Comparison of ENCODE assay signal across 20 cellular contexts in genomic region chr20:31915491-31916280, GRCh38. TPM values are rescaled to one million over a fixed set of nuclear protein-coding genes. Genes with fewer than 3 reads are reported as not detected.
DNase-seq lines count a peak whose midpoint lies in the region; ATAC-seq and TF ChIP-seq lines count a peak whose summit lies in the region.
"Had no signal": no experiment of that assay in that cellular context is flagged by ENCODE, and none has a peak within 500 bp of the region (broad histone marks: within the 10 kb centered on the region; RNA-seq: fewer than 3 reads in every experiment).

No MANE protein-coding gene starts in this region.

- peaks cover 5 to 59% (median 10%) of the 10 kb centered on the region in 3 donors for H3K4me1 ChIP-seq in esophagus squamous epithelium
- H3K4me1 ChIP-seq: A549 had no signal

- CTCF ChIA-PET in activated CD8-positive, alpha-beta T cell treated with anti-CD3 and anti-CD28 coated beads for 36 hours (lab: Charles Lee), result interaction anchor here (1.4 kb wide), 1 partner anchor 69 kb away, joined by 4 read pairs; no protein-coding TSS in a partner anchor

- no peaks in the 10 kb centered on the region for H3K9me3 Mint-ChIP-seq in activated CD8-positive, alpha-beta T cell treated with anti-CD3 and anti-CD28 coated beads for 36 hours
- H3K9me3 Mint-ChIP-seq: CD4-positive, alpha-beta T cell had no signal

- H3K9me3 ChIP-seq in esophagus squamous epithelium, result no peaks in the 10 kb centered on the region
- H3K9me3 ChIP-seq: A549, Caco-2 had no signal

- TF ChIP-seq CTCF in esophagus squamous epithelium (IDR thresholded peaks at IDR 0.05), result no peak
- no peak for TF ChIP-seq CTCF in activated CD8-positive, alpha-beta T cell treated with anti-CD3 and anti-CD28 coated beads for 36 hours (IDR thresholded peaks at IDR 0.05)

- DNase-seq in DMS 273 treated with DMSO at 0.1 percent for 48 hours (lab: John Stamatoyannopoulos, UW), result peak; percentile 71
- peak; percentile 73 for DNase-seq in NCI-H1694 (lab: John Stamatoyannopoulos, UW)
- DNase-seq in NCI-H748 treated with DMSO at 0.1 percent for 48 hours (lab: John Stamatoyannopoulos, UW), result peak; percentile 29
- DNase-seq in esophagus squamous epithelium (lab: John Stamatoyannopoulos, UW), result no peak
- no peak for DNase-seq in SIG-M5 treated with dmso at 0.1 percent for 504 hours (lab: John Stamatoyannopoulos, UW; ENCODE audit: unreplicated experiment)
- no peak for DNase-seq in activated CD8-positive, alpha-beta T cell treated with anti-CD3 and anti-CD28 coated beads for 36 hours
- DNase-seq: CD4-positive, alpha-beta T cell; DMS79; H7; IMR-90; Karpas-422; NCI-H187; NCI-H446 treated with DMSO at 0.1 percent for 48 hours had no signal

- H3K4me1 Mint-ChIP-seq in activated CD8-positive, alpha-beta T cell treated with anti-CD3 and anti-CD28 coated beads for 36 hours (ENCODE audit: low read depth), result no peaks in the 10 kb centered on the region

- no peaks in the 10 kb centered on the region for H3K36me3 ChIP-seq in esophagus squamous epithelium

- no peak for TF ChIP-seq POLR2A in esophagus squamous epithelium (IDR thresholded peaks at IDR 0.05)

- H3K27me3 Mint-ChIP-seq in activated CD8-positive, alpha-beta T cell treated with anti-CD3 and anti-CD28 coated beads for 36 hours, result peaks cover 15% of the 10 kb centered on the region

- intact Hi-C loops in esophagus squamous epithelium (cut with DNase I), result no loop called here
- intact Hi-C loops in activated CD8-positive, alpha-beta T cell treated with anti-CD3 and anti-CD28 coated beads for 36 hours (cut with micrococcal nuclease), result no loop called here

- WGBS in esophagus squamous epithelium, 2 donors, result 70 to 74% methylated on average over 7 of the region's 7 CpGs

- no peak overlapping the region for H3K27ac Mint-ChIP-seq in activated CD8-positive, alpha-beta T cell treated with anti-CD3 and anti-CD28 coated beads for 36 hours
- H3K27ac Mint-ChIP-seq: CD4-positive, alpha-beta T cell had no signal

- no peak overlapping the region for H3K4me3 Mint-ChIP-seq in activated CD8-positive, alpha-beta T cell treated with anti-CD3 and anti-CD28 coated beads for 36 hours
- H3K4me3 Mint-ChIP-seq: CD4-positive, alpha-beta T cell had no signal

- no peak overlapping the region for H3K4me3 ChIP-seq in esophagus squamous epithelium
- H3K4me3 ChIP-seq: A549 had no signal

- POLR2A ChIA-PET in activated CD8-positive, alpha-beta T cell treated with anti-CD3 and anti-CD28 coated beads for 36 hours (lab: Charles Lee), result no interaction called here

- peak overlapping the region in 3 of 4 donors; percentile 32 to 57 (median 49) for H3K27ac ChIP-seq in esophagus squamous epithelium
- H3K27ac ChIP-seq: A549 had no signal

- ATAC-seq in GM19023 (IDR thresholded peaks at IDR 0.05; ENCODE audit: unreplicated experiment) (no peak), HG02571 (IDR thresholded peaks at IDR 0.05; ENCODE audit: unreplicated experiment) (no peak)
- ATAC-seq in activated CD8-positive, alpha-beta T cell treated with anti-CD3 and anti-CD28 coated beads for 36 hours, result no peak
- ATAC-seq: A549, Panc1 had no signal

- H3K36me3 Mint-ChIP-seq in activated CD8-positive, alpha-beta T cell treated with anti-CD3 and anti-CD28 coated beads for 36 hours (ENCODE audit: low read depth), result no peaks in the 10 kb centered on the region

- no peaks in the 10 kb centered on the region for H3K27me3 ChIP-seq in esophagus squamous epithelium

RNA-seq across cellular contexts. Expression of gene PDRG1, which starts 36.2 kb away (rescaled TPM):
- total RNA-seq in esophagus squamous epithelium, result 10 to 100 TPM in 3 of 4 donors, 1 to 10 TPM in 1; 6.6 to 14.8 (median 11.1) TPM
- total RNA-seq in activated CD8-positive, alpha-beta T cell treated with anti-CD3 and anti-CD28 coated beads for 36 hours, result 10 to 100 TPM; 17.7 to 18.3 TPM

RNA-seq across cellular contexts. Expression of gene TTLL9, which starts 45.3 kb away (rescaled TPM):
- under 1 TPM in 2 of 4 donors, not detected in 2; 0.09 to 0.38 TPM for total RNA-seq in esophagus squamous epithelium
- total RNA-seq in activated CD8-positive, alpha-beta T cell treated with anti-CD3 and anti-CD28 coated beads for 36 hours, result not detected
- total RNA-seq: Caco-2; CD4-positive, alpha-beta T cell; IMR-90; T-helper 2 cell treated with Interferon-gamma antibody and Interleukin-4, amounts not matched to agents 100 ng/mL and 5 ng/mL, for 36 hours had no signal

RNA-seq across cellular contexts. Expression of gene DUSP15, which starts 45.4 kb away (rescaled TPM):
- under 1 TPM; 0.32 to 0.44 (median 0.38) TPM for total RNA-seq in esophagus squamous epithelium
- total RNA-seq in activated CD8-positive, alpha-beta T cell treated with anti-CD3 and anti-CD28 coated beads for 36 hours, result not detected
- total RNA-seq: CD4-positive, alpha-beta T cell; IMR-90; MCF 10A; T-helper 2 cell treated with Interferon-gamma antibody and Interleukin-4, amounts not matched to agents 100 ng/mL and 5 ng/mL, for 36 hours had no signal

RNA-seq across cellular contexts. Expression of gene XKR7, which starts 52.3 kb away (rescaled TPM):
- not detected for total RNA-seq in esophagus squamous epithelium
- not detected for total RNA-seq in activated CD8-positive, alpha-beta T cell treated with anti-CD3 and anti-CD28 coated beads for 36 hours
- total RNA-seq: Caco-2; CD4-positive, alpha-beta T cell; IMR-90; MCF 10A had no signal

Comparison
In these comparisons a context has a peak if more than half of its experiments do, and no peak if none do; other contexts are left out.
1. DNase-seq: peak in DMS 273 treated with DMSO at 0.1 percent for 48 hours (single experiment), NCI-H1694 (single experiment) and NCI-H748 treated with DMSO at 0.1 percent for 48 hours (single experiment); none in esophagus squamous epithelium (single experiment), SIG-M5 treated with dmso at 0.1 percent for 504 hours (single experiment) and activated CD8-positive, alpha-beta T cell treated with anti-CD3 and anti-CD28 coated beads for 36 hours (single experiment).